7 cellular contexts compared by ENCODE assay signal in the genomic region with DNA sequence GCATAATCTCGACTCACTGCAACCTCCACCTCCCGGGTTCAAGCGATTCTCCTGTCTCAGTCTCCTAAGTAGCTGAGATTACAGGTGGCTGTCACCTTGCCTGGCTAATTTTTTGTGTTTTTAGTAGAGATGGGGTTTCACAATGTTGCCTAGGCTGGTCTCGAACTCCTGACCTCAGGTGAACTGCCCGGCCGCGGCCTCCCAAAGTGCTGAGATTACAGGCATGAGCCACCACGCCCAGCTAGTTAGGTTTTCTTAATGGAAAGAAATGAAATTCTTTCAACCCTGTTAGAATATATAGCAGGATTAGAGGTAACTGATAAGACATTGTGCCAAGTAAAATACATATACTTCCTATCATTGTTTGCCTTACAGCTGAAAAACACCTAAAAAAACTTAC. TPM values are rescaled to one million over a fixed set of nuclear protein-coding genes. Genes with fewer than 3 reads are reported as not detected.
"Had no signal": no experiment of that assay in that cellular context is flagged by ENCODE, and none has a peak within 500 bp of the region (broad histone marks: within the 10 kb centered on the region; RNA-seq: fewer than 3 reads in every experiment).

No MANE protein-coding gene starts in this region.

RNA-seq across cellular contexts. Expression of gene VGLL3, which starts 16.8 kb away (rescaled TPM):
- total RNA-seq: activated CD4-positive, alpha-beta T cell treated with anti-CD3 and anti-CD28 coated beads, Interleukin-2, amount 10 ng/mL, durations not matched to agents 24 days and 14 days; activated CD8-positive, alpha-beta memory T cell treated with anti-CD3 and anti-CD28 coated beads for 36 hours; activated CD8-positive, alpha-beta T cell treated with anti-CD3 and anti-CD28 coated beads for 36 hours; activated naive CD8-positive, alpha-beta T cell treated with anti-CD3 and anti-CD28 coated beads for 36 hours; activated T-cell treated with anti-CD3 and anti-CD28 coated beads, Interleukin-2, amount 50 U/mL, for 72 hours had no signal
- polyA plus RNA-seq: IgD-negative memory B cell, SK-N-SH had no signal
